1 cellular context compared by ENCODE assay signal in genomic region chr6:111534366-111534765, GRCh38.
TF ChIP-seq lines count a peak whose summit lies in the region.

No MANE protein-coding gene starts in this region.

TF ChIP-seq in K562, 482 proteins besides CTCF, POLR2A, EP300 and RAD21:
- no peak for TF ChIP-seq ZBTB49 (CRISPR knock-in tag; IDR thresholded peaks at IDR 0.05; ENCODE audit: borderline replicate concordance)
- no peak for TF ChIP-seq FOXM1 (IDR thresholded peaks at IDR 0.05; ENCODE audit: low read depth)
- no peak for TF ChIP-seq FOXM1 (CRISPR knock-in tag; IDR thresholded peaks at IDR 0.05; ENCODE audit: low read depth)
- TF ChIP-seq KLF6 (CRISPR knock-in tag; IDR thresholded peaks at IDR 0.05; ENCODE audit: borderline replicate concordance), result no peak
- TF ChIP-seq FOXJ2 (tag; IDR thresholded peaks at IDR 0.05), result no peak
- no peak for TF ChIP-seq MBD1 (CRISPR knock-in tag; IDR thresholded peaks at IDR 0.05)
- no peak for TF ChIP-seq CEBPB (tag; IDR thresholded peaks at IDR 0.05)
- TF ChIP-seq POLR2H (tag; IDR thresholded peaks at IDR 0.05; ENCODE audit: low read depth), result no peak
- no peak for TF ChIP-seq ZNF407 (IDR thresholded peaks at IDR 0.05; ENCODE audit: low read depth)
- no peak for TF ChIP-seq SRF (CRISPR knock-in tag; IDR thresholded peaks at IDR 0.05)
- no peak for TF ChIP-seq MCM5 (IDR thresholded peaks at IDR 0.05; ENCODE audit: low read depth)
- no peak for TF ChIP-seq CBFB (CRISPR knock-in tag; IDR thresholded peaks at IDR 0.05)
- TF ChIP-seq NFIC (IDR thresholded peaks at IDR 0.05), result peak; percentile 39; the same call in 1 of the 2 replicates
- TF ChIP-seq BRD9 (IDR thresholded peaks at IDR 0.05; ENCODE audit: low read depth, partially characterized antibody), result no peak
- peak; percentile 51; the same call in 1 of the 2 replicates for TF ChIP-seq RFX1 (IDR thresholded peaks at IDR 0.05)
- no peak for TF ChIP-seq CREB1 (IDR thresholded peaks at IDR 0.05)
- TF ChIP-seq CREB1 (CRISPR knock-in tag; IDR thresholded peaks at IDR 0.05), result no peak
